Comparison of ENCODE assay signal across 12 cellular contexts in genomic region chr9:71592400-71592799, GRCh38.
"Had no signal": no experiment of that assay in that cellular context is flagged by ENCODE, and none has a peak within 500 bp of the region (broad histone marks: within the 10 kb centered on the region; RNA-seq: fewer than 3 reads in every experiment).

No MANE protein-coding gene starts in this region.

- H3K4me1 ChIP-seq: gastrocnemius medialis, pancreas had no signal

- H3K9me3 ChIP-seq: gastrocnemius medialis, pancreas had no signal

- ATAC-seq: activated CD8-positive, alpha-beta memory T cell treated with anti-CD3 and anti-CD28 coated beads, Interleukin-2, amount 10 ng/mL, durations not matched to agents 7 days and 5 days; activated naive CD4-positive, alpha-beta T cell treated with anti-CD3 and anti-CD28 coated beads, Interleukin-2, amount 50 U/mL, for 72 hours; gastrocnemius medialis; pancreas had no signal

- H3K9me3 Mint-ChIP-seq: activated naive CD4-positive, alpha-beta T cell treated with anti-CD3 and anti-CD28 coated beads, Interleukin-2, amount 50 U/mL, for 72 hours; activated T-cell treated with anti-CD3 and anti-CD28 coated beads, Interleukin-2, amount 50 U/mL, for 24 hours; naive B cell had no signal

- H3K27ac Mint-ChIP-seq: activated CD8-positive, alpha-beta memory T cell treated with anti-CD3 and anti-CD28 coated beads, Interleukin-2, amount 10 ng/mL, durations not matched to agents 7 days and 5 days; activated naive CD4-positive, alpha-beta T cell treated with anti-CD3 and anti-CD28 coated beads, Interleukin-2, amount 50 U/mL, for 72 hours; activated T-cell treated with anti-CD3 and anti-CD28 coated beads, Interleukin-2, amount 50 U/mL, for 24 hours; naive B cell had no signal

- H3K4me3 Mint-ChIP-seq: activated CD8-positive, alpha-beta memory T cell treated with anti-CD3 and anti-CD28 coated beads, Interleukin-2, amount 10 ng/mL, durations not matched to agents 7 days and 5 days; activated T-cell treated with anti-CD3 and anti-CD28 coated beads, Interleukin-2, amount 50 U/mL, for 24 hours; naive B cell had no signal

- H3K4me1 Mint-ChIP-seq: activated CD8-positive, alpha-beta memory T cell treated with anti-CD3 and anti-CD28 coated beads, Interleukin-2, amount 10 ng/mL, durations not matched to agents 7 days and 5 days; naive B cell had no signal

- H3K36me3 ChIP-seq: gastrocnemius medialis, pancreas had no signal

- FAIRE-seq: pancreas had no signal

- H3K36me3 Mint-ChIP-seq: activated CD8-positive, alpha-beta memory T cell treated with anti-CD3 and anti-CD28 coated beads, Interleukin-2, amount 10 ng/mL, durations not matched to agents 7 days and 5 days; activated naive CD4-positive, alpha-beta T cell treated with anti-CD3 and anti-CD28 coated beads, Interleukin-2, amount 50 U/mL, for 72 hours; naive B cell had no signal

- H3K27me3 ChIP-seq: gastrocnemius medialis, pancreas had no signal

- H3K27ac ChIP-seq: gastrocnemius medialis, pancreas, skin epidermis had no signal

- DNase-seq: activated CD4-positive, alpha-beta T cell treated with anti-CD3 and anti-CD28 coated beads, Interleukin-2, amount 50 U/mL, for 4 hours; activated CD4-positive, CD25-positive, alpha-beta regulatory T cell treated with anti-CD3 and anti-CD28 coated beads, Interleukin-2, amount 50 U/mL, for 72 hours; activated CD8-positive, alpha-beta memory T cell treated with anti-CD3 and anti-CD28 coated beads, Interleukin-2, amount 10 ng/mL, durations not matched to agents 7 days and 5 days; activated effector memory CD4-positive, alpha-beta T cell treated with Interleukin-2 at 50 U/mL for 16 hours; activated T-cell treated with anti-CD3 and anti-CD28 coated beads, Interleukin-2, amount 50 U/mL, for 24 hours; gastrocnemius medialis; naive B cell; pancreas; stimulated activated CD4-positive, alpha-beta T cell treated with anti-CD3 and anti-CD28 coated beads, Interleukin-4, amount 100 ng/mL, for 4 hours had no signal

- H3K4me3 ChIP-seq: gastrocnemius medialis, lung, pancreas, skin epidermis had no signal
